14 cellular contexts compared by ENCODE assay signal in genomic region chr20:59832406-59833156, GRCh38.
"Had no signal": no experiment of that assay in that cellular context is flagged by ENCODE, and none has a peak within 500 bp of the region (broad histone marks: within the 10 kb centered on the region; RNA-seq: fewer than 3 reads in every experiment).

No MANE protein-coding gene starts in this region.

- H3K27me3 ChIP-seq: tibial nerve, vagina had no signal

- H3K27ac Mint-ChIP-seq: activated CD4-positive, alpha-beta T cell treated with anti-CD3 and anti-CD28 coated beads, Interleukin-2, amount 10 ng/mL, durations not matched to agents 24 days and 14 days; activated naive CD8-positive, alpha-beta T cell treated with anti-CD3 and anti-CD28 coated beads, Interleukin-2, amount 10 ng/mL, durations not matched to agents 7 days and 5 days; endodermal cell; nephron had no signal

- H3K9me3 ChIP-seq: prostate gland, tibial nerve, vagina had no signal

- H3K4me3 Mint-ChIP-seq: activated CD4-positive, alpha-beta T cell treated with anti-CD3 and anti-CD28 coated beads, Interleukin-2, amount 10 ng/mL, durations not matched to agents 24 days and 14 days; activated naive CD8-positive, alpha-beta T cell treated with anti-CD3 and anti-CD28 coated beads, Interleukin-2, amount 10 ng/mL, durations not matched to agents 7 days and 5 days; endodermal cell; nephron had no signal

- DNase-seq: activated CD4-positive, alpha-beta T cell treated with anti-CD3 and anti-CD28 coated beads, Interleukin-2, amount 10 ng/mL, durations not matched to agents 24 days and 14 days; activated CD4-positive, CD25-positive, alpha-beta regulatory T cell; activated CD8-positive, alpha-beta memory T cell treated with anti-CD3 and anti-CD28 coated beads for 24 hours; activated naive CD4-positive, alpha-beta T cell; activated naive CD8-positive, alpha-beta T cell treated with anti-CD3 and anti-CD28 coated beads, Interleukin-2, amount 10 ng/mL, durations not matched to agents 7 days and 5 days; activated T-cell treated with anti-CD3 and anti-CD28 coated beads for 4 hours; erythroblast; stimulated activated CD4-positive, alpha-beta T cell treated with anti-CD3 and anti-CD28 coated beads, Interleukin-1b, Interleukin-23, amount 100 ng/mL, for 48 hours; SW 1271 had no signal

- H3K9me3 Mint-ChIP-seq: activated CD4-positive, alpha-beta T cell treated with anti-CD3 and anti-CD28 coated beads, Interleukin-2, amount 10 ng/mL, durations not matched to agents 24 days and 14 days; activated naive CD8-positive, alpha-beta T cell treated with anti-CD3 and anti-CD28 coated beads, Interleukin-2, amount 10 ng/mL, durations not matched to agents 7 days and 5 days; endodermal cell; nephron had no signal

- H3K4me1 Mint-ChIP-seq: activated CD4-positive, alpha-beta T cell treated with anti-CD3 and anti-CD28 coated beads, Interleukin-2, amount 10 ng/mL, durations not matched to agents 24 days and 14 days; activated naive CD8-positive, alpha-beta T cell treated with anti-CD3 and anti-CD28 coated beads, Interleukin-2, amount 10 ng/mL, durations not matched to agents 7 days and 5 days had no signal

- H3K27ac ChIP-seq: prostate gland, vagina had no signal

- H3K36me3 Mint-ChIP-seq: activated naive CD8-positive, alpha-beta T cell treated with anti-CD3 and anti-CD28 coated beads, Interleukin-2, amount 10 ng/mL, durations not matched to agents 7 days and 5 days had no signal

- H3K36me3 ChIP-seq: prostate gland, tibial nerve, vagina had no signal

- H3K4me3 ChIP-seq: prostate gland, tibial nerve, vagina had no signal
